ENCODE assay signal across 1 cellular context in genomic region chr22:50308986-50309600, GRCh38.
TF ChIP-seq lines count a peak whose summit lies in the region.

No MANE protein-coding gene starts in this region.

TF ChIP-seq in IMR-90, 13 proteins besides CTCF, POLR2A, EP300 and RAD21:
- TF ChIP-seq NFE2L2 (IDR thresholded peaks at IDR 0.05; ENCODE audit: low read depth, low read length) (no peak), SMC3 (IDR thresholded peaks at IDR 0.05; ENCODE audit: low read depth, low read length) (no peak), USF2 (IDR thresholded peaks at IDR 0.05; ENCODE audit: low read depth, low read length) (no peak), CEBPB (IDR thresholded peaks at IDR 0.05; ENCODE audit: low read depth, low read length) (no peak), BHLHE40 (IDR thresholded peaks at IDR 0.05; ENCODE audit: low read depth, low read length) (no peak), ELK1 (IDR thresholded peaks at IDR 0.05; ENCODE audit: borderline replicate concordance, low read depth, low read length) (no peak), RFX5 (IDR thresholded peaks at IDR 0.05; ENCODE audit: low read depth, low read length) (no peak), MXI1 (IDR thresholded peaks at IDR 0.05; ENCODE audit: borderline replicate concordance, low read depth, low read length) (no peak)
TF ChIP-seq in IMR-90: peak in this region for 0.
